Comparison of ENCODE assay signal across 2 cellular contexts in the genomic region with DNA sequence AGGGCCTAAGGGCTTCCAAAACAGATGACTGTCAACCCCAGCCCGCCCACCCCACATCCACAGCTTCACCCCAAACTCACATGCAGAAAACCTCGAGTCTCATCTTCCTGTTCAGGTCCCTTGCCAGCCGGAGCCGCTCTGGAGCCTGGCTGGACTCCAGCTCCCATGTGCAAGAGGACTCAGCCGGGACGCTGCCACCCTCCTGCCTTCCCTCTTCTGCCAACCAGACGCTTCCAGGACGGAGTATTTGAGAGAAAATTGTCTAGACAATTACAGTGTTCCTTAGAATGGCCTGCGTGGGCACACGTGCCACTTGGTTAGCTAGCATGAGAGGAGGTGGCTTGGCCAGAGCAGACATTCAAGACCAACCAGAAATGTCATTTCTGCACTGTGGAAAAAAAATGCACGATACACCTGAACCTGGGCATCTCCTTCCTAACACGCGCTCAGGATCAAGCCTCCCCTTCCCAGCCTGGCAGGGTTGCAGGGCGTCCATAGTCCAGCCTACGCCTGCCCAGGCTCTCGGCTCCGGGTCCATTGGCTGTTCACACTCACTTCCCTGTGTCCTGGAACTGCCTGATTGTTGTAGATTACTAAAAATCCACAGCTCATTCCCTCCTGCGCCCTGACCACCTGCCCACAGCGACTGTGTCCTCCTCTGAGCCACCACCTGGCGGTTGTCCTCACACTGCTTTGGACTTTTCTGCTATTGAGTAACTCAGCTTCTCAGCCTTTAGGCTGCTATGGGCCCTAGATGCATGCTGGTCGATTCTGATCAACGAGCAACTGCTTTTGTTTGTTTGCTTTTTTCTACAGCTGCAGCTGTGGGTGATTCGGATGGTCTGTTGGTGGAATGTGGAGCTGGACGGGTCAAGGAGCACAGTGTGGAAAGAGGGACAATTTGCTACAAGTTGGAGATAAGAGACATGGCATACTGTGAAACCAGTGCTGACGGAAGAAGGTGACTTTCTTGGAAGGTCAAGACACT.
TF ChIP-seq lines count a peak whose summit lies in the region.

A gene with protein sequence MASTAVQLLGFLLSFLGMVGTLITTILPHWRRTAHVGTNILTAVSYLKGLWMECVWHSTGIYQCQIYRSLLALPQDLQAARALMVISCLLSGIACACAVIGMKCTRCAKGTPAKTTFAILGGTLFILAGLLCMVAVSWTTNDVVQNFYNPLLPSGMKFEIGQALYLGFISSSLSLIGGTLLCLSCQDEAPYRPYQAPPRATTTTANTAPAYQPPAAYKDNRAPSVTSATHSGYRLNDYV (minus strand): TSS at position 708 of the 988 bp plus-strand sequence. CDS start 18,427 bp downstream, outside the sequence.

TF ChIP-seq in A549, 52 proteins besides CTCF, POLR2A, EP300 and RAD21 (continued from another document):
- TF ChIP-seq FOSL2 (IDR thresholded peaks at IDR 0.05) = no peak
- TF ChIP-seq FOSL2 (CRISPR knock-in tag; IDR thresholded peaks at IDR 0.05) = no peak
- no peak for TF ChIP-seq EHF (CRISPR knock-in tag; IDR thresholded peaks at IDR 0.05)
- TF ChIP-seq, protein P1, sequence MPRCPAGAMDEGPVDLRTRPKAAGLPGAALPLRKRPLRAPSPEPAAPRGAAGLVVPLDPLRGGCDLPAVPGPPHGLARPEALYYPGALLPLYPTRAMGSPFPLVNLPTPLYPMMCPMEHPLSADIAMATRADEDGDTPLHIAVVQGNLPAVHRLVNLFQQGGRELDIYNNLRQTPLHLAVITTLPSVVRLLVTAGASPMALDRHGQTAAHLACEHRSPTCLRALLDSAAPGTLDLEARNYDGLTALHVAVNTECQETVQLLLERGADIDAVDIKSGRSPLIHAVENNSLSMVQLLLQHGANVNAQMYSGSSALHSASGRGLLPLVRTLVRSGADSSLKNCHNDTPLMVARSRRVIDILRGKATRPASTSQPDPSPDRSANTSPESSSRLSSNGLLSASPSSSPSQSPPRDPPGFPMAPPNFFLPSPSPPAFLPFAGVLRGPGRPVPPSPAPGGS (IDR thresholded peaks at IDR 0.05) = no peak
- no peak for TF ChIP-seq GATA3 (IDR thresholded peaks at IDR 0.05; ENCODE audit: borderline replicate concordance)
- no peak for TF ChIP-seq CBX8 (IDR thresholded peaks at IDR 0.05)
- TF ChIP-seq CEBPB (IDR thresholded peaks at IDR 0.05) = no peak
- no peak for TF ChIP-seq JUNB (IDR thresholded peaks at IDR 0.05)

TF ChIP-seq in HEK293, 187 proteins besides CTCF, POLR2A, EP300 and RAD21 (continued from another document):
- TF ChIP-seq, protein P2, sequence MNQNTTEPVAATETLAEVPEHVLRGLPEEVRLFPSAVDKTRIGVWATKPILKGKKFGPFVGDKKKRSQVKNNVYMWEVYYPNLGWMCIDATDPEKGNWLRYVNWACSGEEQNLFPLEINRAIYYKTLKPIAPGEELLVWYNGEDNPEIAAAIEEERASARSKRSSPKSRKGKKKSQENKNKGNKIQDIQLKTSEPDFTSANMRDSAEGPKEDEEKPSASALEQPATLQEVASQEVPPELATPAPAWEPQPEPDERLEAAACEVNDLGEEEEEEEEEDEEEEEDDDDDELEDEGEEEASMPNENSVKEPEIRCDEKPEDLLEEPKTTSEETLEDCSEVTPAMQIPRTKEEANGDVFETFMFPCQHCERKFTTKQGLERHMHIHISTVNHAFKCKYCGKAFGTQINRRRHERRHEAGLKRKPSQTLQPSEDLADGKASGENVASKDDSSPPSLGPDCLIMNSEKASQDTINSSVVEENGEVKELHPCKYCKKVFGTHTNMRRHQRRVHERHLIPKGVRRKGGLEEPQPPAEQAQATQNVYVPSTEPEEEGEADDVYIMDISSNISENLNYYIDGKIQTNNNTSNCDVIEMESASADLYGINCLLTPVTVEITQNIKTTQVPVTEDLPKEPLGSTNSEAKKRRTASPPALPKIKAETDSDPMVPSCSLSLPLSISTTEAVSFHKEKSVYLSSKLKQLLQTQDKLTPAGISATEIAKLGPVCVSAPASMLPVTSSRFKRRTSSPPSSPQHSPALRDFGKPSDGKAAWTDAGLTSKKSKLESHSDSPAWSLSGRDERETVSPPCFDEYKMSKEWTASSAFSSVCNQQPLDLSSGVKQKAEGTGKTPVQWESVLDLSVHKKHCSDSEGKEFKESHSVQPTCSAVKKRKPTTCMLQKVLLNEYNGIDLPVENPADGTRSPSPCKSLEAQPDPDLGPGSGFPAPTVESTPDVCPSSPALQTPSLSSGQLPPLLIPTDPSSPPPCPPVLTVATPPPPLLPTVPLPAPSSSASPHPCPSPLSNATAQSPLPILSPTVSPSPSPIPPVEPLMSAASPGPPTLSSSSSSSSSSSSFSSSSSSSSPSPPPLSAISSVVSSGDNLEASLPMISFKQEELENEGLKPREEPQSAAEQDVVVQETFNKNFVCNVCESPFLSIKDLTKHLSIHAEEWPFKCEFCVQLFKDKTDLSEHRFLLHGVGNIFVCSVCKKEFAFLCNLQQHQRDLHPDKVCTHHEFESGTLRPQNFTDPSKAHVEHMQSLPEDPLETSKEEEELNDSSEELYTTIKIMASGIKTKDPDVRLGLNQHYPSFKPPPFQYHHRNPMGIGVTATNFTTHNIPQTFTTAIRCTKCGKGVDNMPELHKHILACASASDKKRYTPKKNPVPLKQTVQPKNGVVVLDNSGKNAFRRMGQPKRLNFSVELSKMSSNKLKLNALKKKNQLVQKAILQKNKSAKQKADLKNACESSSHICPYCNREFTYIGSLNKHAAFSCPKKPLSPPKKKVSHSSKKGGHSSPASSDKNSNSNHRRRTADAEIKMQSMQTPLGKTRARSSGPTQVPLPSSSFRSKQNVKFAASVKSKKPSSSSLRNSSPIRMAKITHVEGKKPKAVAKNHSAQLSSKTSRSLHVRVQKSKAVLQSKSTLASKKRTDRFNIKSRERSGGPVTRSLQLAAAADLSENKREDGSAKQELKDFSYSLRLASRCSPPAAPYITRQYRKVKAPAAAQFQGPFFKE (tag by site-specific recombination; IDR thresholded peaks at IDR 0.05; ENCODE audit: borderline replicate concordance) = no peak
- TF ChIP-seq, protein P3, sequence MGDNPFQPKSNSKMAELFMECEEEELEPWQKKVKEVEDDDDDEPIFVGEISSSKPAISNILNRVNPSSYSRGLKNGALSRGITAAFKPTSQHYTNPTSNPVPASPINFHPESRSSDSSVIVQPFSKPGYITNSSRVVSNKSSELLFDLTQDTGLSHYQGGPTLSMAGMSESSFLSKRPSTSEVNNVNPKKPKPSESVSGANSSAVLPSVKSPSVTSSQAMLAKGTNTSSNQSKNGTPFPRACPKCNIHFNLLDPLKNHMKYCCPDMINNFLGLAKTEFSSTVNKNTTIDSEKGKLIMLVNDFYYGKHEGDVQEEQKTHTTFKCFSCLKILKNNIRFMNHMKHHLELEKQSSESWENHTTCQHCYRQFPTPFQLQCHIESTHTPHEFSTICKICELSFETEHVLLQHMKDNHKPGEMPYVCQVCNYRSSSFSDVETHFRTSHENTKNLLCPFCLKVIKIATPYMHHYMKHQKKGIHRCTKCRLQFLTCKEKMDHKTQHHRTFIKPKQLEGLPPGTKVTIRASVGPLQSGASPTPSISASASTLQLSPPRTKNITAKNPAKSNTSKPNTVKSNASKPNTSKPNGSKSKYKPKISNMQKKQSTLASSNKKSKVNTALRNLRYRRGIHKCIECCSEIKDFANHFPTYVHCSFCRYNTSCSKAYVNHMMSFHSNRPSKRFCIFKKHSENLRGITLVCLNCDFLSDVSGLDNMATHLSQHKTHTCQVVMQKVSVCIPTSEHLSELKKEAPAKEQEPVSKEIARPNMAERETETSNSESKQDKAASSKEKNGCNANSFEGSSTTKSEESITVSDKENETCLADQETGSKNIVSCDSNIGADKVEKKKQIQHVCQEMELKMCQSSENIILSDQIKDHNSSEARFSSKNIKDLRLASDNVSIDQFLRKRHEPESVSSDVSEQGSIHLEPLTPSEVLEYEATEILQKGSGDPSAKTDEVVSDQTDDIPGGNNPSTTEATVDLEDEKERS (tag by site-specific recombination; IDR thresholded peaks at IDR 0.05) = no peak
